Comparison of ENCODE assay signal across 25 cellular contexts in the genomic region with DNA sequence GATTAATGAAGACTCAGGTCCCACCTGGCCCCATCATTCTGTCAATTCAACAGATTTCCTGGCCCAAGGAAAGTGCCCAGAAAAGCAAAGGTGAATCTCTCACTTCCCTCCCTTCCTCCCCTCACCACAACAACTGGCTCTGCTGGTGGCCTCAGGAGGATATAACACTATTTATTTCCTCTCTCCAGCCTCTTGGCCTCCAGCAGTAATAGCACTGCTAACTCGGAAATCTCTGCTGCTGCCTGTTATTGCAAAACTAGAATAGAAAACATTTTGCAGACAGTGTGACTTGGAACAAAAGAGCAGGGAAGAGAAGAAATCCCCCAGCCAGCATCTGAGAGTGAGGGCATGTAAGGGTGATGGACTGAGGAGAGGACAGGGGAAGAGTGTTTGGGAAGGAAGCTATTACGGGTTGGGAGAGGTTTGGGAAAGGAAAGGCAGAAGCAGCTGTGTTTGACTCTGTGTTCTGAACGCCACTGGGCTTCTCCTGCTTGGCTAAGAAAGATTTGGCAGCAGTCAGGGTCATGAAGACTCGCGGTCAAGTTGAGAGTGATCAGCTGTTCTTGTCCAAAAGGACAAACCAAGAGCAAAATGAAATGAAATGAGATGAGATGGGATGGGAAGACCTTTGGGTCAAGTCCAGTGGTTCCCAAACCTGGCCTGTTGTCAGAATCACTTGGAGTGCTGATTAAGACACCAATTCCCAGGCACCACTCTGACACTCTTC.
DNase-seq lines count a peak whose midpoint lies in the region; ATAC-seq and TF ChIP-seq lines count a peak whose summit lies in the region.
"Had no signal": no experiment of that assay in that cellular context is flagged by ENCODE, and none has a peak within 500 bp of the region (broad histone marks: within the 10 kb centered on the region; RNA-seq: fewer than 3 reads in every experiment).

No MANE protein-coding gene starts in this region.

- no peak overlapping the region for H3K4me2 ChIP-seq in neural progenitor cell
- H3K4me2 ChIP-seq: hepatocyte had no signal

- H3K27ac Mint-ChIP-seq in neural progenitor cell (no peak overlapping the region), CD14-positive monocyte (peak overlapping the region in 1 of 7 donors; percentile 53)
- no peak overlapping the region for H3K27ac Mint-ChIP-seq in activated CD8-positive, alpha-beta memory T cell treated with anti-CD3 and anti-CD28 coated beads, Interleukin-2, amount 10 ng/mL, durations not matched to agents 7 days and 5 days
- H3K27ac Mint-ChIP-seq: activated CD4-positive, alpha-beta memory T cell treated with anti-CD3 and anti-CD28 coated beads for 36 hours; activated naive CD8-positive, alpha-beta T cell; activated T-cell treated with anti-CD3 and anti-CD28 coated beads, Interleukin-2, amount 50 U/mL, for 24 hours; B cell; HFFc6 had no signal

- 32% methylated on average over 5 of the region's 5 CpGs for WGBS in body of pancreas, 2 donors

- no peaks in the 10 kb centered on the region for H3K9me3 ChIP-seq in body of pancreas
- no peaks in the 10 kb centered on the region for H3K9me3 ChIP-seq in left ventricle myocardium inferior (replicated peaks)
- H3K9me3 ChIP-seq in neural progenitor cell (ENCODE audit: low read depth) = no peaks in the 10 kb centered on the region
- H3K9me3 ChIP-seq in uterus = no peaks in the 10 kb centered on the region
- H3K9me3 ChIP-seq: esophagus squamous epithelium, SJSA1 had no signal

- intact Hi-C loops in body of pancreas (cut with DNase I) (no loop called here), left ventricle myocardium inferior (cut with micrococcal nuclease) (no loop called here), uterus (cut with DNase I; ENCODE audit: low total_unique reads) (no loop called here), CD14-positive monocyte (cut with micrococcal nuclease) (no loop called here)

- peaks cover 6% of the 10 kb centered on the region for H3K4me1 Mint-ChIP-seq in neural progenitor cell
- no peaks in the 10 kb centered on the region for H3K4me1 Mint-ChIP-seq in CD14-positive monocyte
- no peaks in the 10 kb centered on the region for H3K4me1 Mint-ChIP-seq in activated CD8-positive, alpha-beta memory T cell treated with anti-CD3 and anti-CD28 coated beads, Interleukin-2, amount 10 ng/mL, durations not matched to agents 7 days and 5 days
- H3K4me1 Mint-ChIP-seq: B cell had no signal

- H3K4me1 ChIP-seq in body of pancreas (peaks cover 1% of the 10 kb centered on the region), left ventricle myocardium inferior (peaks cover 25% of the 10 kb centered on the region), neural progenitor cell (peaks cover 10% of the 10 kb centered on the region), uterus (no peaks in the 10 kb centered on the region)
- H3K4me1 ChIP-seq: SJSA1 had no signal

- H3K36me3 Mint-ChIP-seq in neural progenitor cell (no peaks in the 10 kb centered on the region), CD14-positive monocyte (no peaks in the 10 kb centered on the region)
- peaks cover 4% of the 10 kb centered on the region for H3K36me3 Mint-ChIP-seq in activated CD8-positive, alpha-beta memory T cell treated with anti-CD3 and anti-CD28 coated beads, Interleukin-2, amount 10 ng/mL, durations not matched to agents 7 days and 5 days
- H3K36me3 Mint-ChIP-seq: activated CD4-positive, alpha-beta memory T cell treated with anti-CD3 and anti-CD28 coated beads for 36 hours; activated naive CD8-positive, alpha-beta T cell had no signal

- H3K9me3 Mint-ChIP-seq in neural progenitor cell (peaks cover 28% of the 10 kb centered on the region), CD14-positive monocyte (peaks cover 10 to 22% (median 16%) of the 10 kb centered on the region in 7 donors)
- no peaks in the 10 kb centered on the region for H3K9me3 Mint-ChIP-seq in activated CD8-positive, alpha-beta memory T cell treated with anti-CD3 and anti-CD28 coated beads, Interleukin-2, amount 10 ng/mL, durations not matched to agents 7 days and 5 days (ENCODE audit: low read depth)

- DNase-seq in body of pancreas (peak in 1 of 4 donors; percentile 28), left ventricle myocardium inferior (peak; percentile 46), neural progenitor cell (ENCODE audit: low spot score) (no peak), uterus (peak; percentile 52 to 62), DMS153 (lab: John Stamatoyannopoulos, UW) (no peak), CD14-positive monocyte (ENCODE audit: low spot score) (no peak), DMS114 treated with DMSO at 0.1 percent for 48 hours (lab: John Stamatoyannopoulos, UW; ENCODE audit: unreplicated experiment) (no peak)
- no peak for DNase-seq in activated CD8-positive, alpha-beta memory T cell treated with anti-CD3 and anti-CD28 coated beads, Interleukin-2, amount 10 ng/mL, durations not matched to agents 7 days and 5 days
- DNase-seq: activated CD4-positive, alpha-beta memory T cell treated with anti-CD3 and anti-CD28 coated beads for 36 hours; activated T-cell treated with anti-CD3 and anti-CD28 coated beads, Interleukin-2, amount 50 U/mL, for 24 hours; Calu3; esophagus squamous epithelium; HFFc6; kidney glomerular epithelial cell; NCI-H748 treated with DMSO at 0.1 percent for 48 hours; OCI-M1; small intestine; stimulated activated CD4-positive, alpha-beta T cell treated with anti-CD3 and anti-CD28 coated beads, Interleukin-4, amount 100 ng/mL, for 4 hours; T-helper 2 cell; WERI-Rb-1 had no signal

- TF ChIP-seq CTCF in body of pancreas (IDR thresholded peaks at IDR 0.05) = no peak
- no peak for TF ChIP-seq CTCF in left ventricle myocardium inferior (IDR thresholded peaks at IDR 0.05; ENCODE audit: borderline replicate concordance)
- TF ChIP-seq CTCF in neural progenitor cell (IDR thresholded peaks at IDR 0.05) = no peak
- TF ChIP-seq CTCF in uterus (IDR thresholded peaks at IDR 0.05) = no peak
- no peak for TF ChIP-seq CTCF in CD14-positive monocyte (IDR thresholded peaks at IDR 0.05)

- H3K36me3 ChIP-seq in body of pancreas (replicated peaks in 1 of 2; ENCODE audit: insufficient read depth in 1 of 2, low read depth in 2 of 2) (no peaks in the 10 kb centered on the region), left ventricle myocardium inferior (no peaks in the 10 kb centered on the region), neural progenitor cell (no peaks in the 10 kb centered on the region), uterus (no peaks in the 10 kb centered on the region)
- H3K36me3 ChIP-seq: esophagus squamous epithelium, SJSA1, thoracic aorta, WERI-Rb-1 had no signal

- CTCF ChIA-PET in activated CD8-positive, alpha-beta memory T cell treated with anti-CD3 and anti-CD28 coated beads, Interleukin-2, amount 10 ng/mL, durations not matched to agents 7 days and 5 days (lab: Charles Lee) = no interaction called here

- peak overlapping the region; percentile 47 for H2AFZ ChIP-seq in neural progenitor cell (replicated peaks)
- H2AFZ ChIP-seq: hepatocyte had no signal

- TF ChIP-seq POLR2A in body of pancreas (IDR thresholded peaks at IDR 0.05) = no peak
- no peak for TF ChIP-seq POLR2A in uterus (IDR thresholded peaks at IDR 0.05)

- H3K9ac ChIP-seq in neural progenitor cell = no peak overlapping the region

- H3K4me3 Mint-ChIP-seq in neural progenitor cell (no peak overlapping the region), CD14-positive monocyte (no peak overlapping the region)
- no peak overlapping the region for H3K4me3 Mint-ChIP-seq in activated CD8-positive, alpha-beta memory T cell treated with anti-CD3 and anti-CD28 coated beads, Interleukin-2, amount 10 ng/mL, durations not matched to agents 7 days and 5 days
- H3K4me3 Mint-ChIP-seq: activated CD4-positive, alpha-beta memory T cell treated with anti-CD3 and anti-CD28 coated beads for 36 hours; activated naive CD8-positive, alpha-beta T cell; activated T-cell treated with anti-CD3 and anti-CD28 coated beads, Interleukin-2, amount 50 U/mL, for 24 hours; B cell; HFFc6 had no signal

- H3K79me2 ChIP-seq in neural progenitor cell (ENCODE audit: low read depth) = no peaks in the 10 kb centered on the region
- H3K79me2 ChIP-seq: hepatocyte had no signal

- H3K27ac ChIP-seq in body of pancreas (no peak overlapping the region), left ventricle myocardium inferior (replicated peaks) (peak overlapping the region; percentile 70), neural progenitor cell (no peak overlapping the region), uterus (peak overlapping the region; percentile 52 to 67)
- H3K27ac ChIP-seq: hepatocyte, SJSA1, thoracic aorta, WERI-Rb-1 had no signal

- H3K27me3 Mint-ChIP-seq in neural progenitor cell (ENCODE audit: insufficient read depth, low read depth) (peaks cover 8% of the 10 kb centered on the region), CD14-positive monocyte (ENCODE audit: low read depth in 3 of 3) (peaks cover 5 to 6% (median 6%) of the 10 kb centered on the region in 3 donors)
- H3K27me3 Mint-ChIP-seq in activated CD8-positive, alpha-beta memory T cell treated with anti-CD3 and anti-CD28 coated beads, Interleukin-2, amount 10 ng/mL, durations not matched to agents 7 days and 5 days = peaks cover 26% of the 10 kb centered on the region
- H3K27me3 Mint-ChIP-seq: activated naive CD8-positive, alpha-beta T cell; activated T-cell treated with anti-CD3 and anti-CD28 coated beads, Interleukin-2, amount 50 U/mL, for 24 hours had no signal

- H3K27me3 ChIP-seq in body of pancreas (no peaks in the 10 kb centered on the region), left ventricle myocardium inferior (ENCODE audit: low read depth) (no peaks in the 10 kb centered on the region), neural progenitor cell (no peaks in the 10 kb centered on the region), uterus (no peaks in the 10 kb centered on the region)
- H3K27me3 ChIP-seq: esophagus squamous epithelium, hepatocyte had no signal

- H4K20me1 ChIP-seq in neural progenitor cell (ENCODE audit: low read depth) = no peaks in the 10 kb centered on the region

- no peak overlapping the region for H3K4me3 ChIP-seq in body of pancreas
- H3K4me3 ChIP-seq in left ventricle myocardium inferior = no peak overlapping the region
- H3K4me3 ChIP-seq in neural progenitor cell = no peak overlapping the region
- H3K4me3 ChIP-seq in uterus = no peak overlapping the region
- H3K4me3 ChIP-seq: esophagus squamous epithelium, hepatocyte, SJSA1, thoracic aorta had no signal

- peak; percentile 24 for ATAC-seq in body of pancreas
- ATAC-seq in activated CD8-positive, alpha-beta memory T cell treated with anti-CD3 and anti-CD28 coated beads, Interleukin-2, amount 10 ng/mL, durations not matched to agents 7 days and 5 days = no peak

- no peaks in the 10 kb centered on the region for H3F3A ChIP-seq in neural progenitor cell (ENCODE audit: low read depth)

Comparison
In these comparisons a context has a peak if more than half of its experiments do, and no peak if none do; other contexts are left out.
1. DNase-seq: peak in left ventricle myocardium inferior (single experiment) and uterus (2 of 2); none in neural progenitor cell (single experiment), DMS153 (single experiment), CD14-positive monocyte (single experiment), DMS114 treated with DMSO at 0.1 percent for 48 hours (single experiment) and activated CD8-positive, alpha-beta memory T cell treated with anti-CD3 and anti-CD28 coated beads, Interleukin-2, amount 10 ng/mL, durations not matched to agents 7 days and 5 days (single experiment).
2. H3K27ac ChIP-seq: peak in left ventricle myocardium inferior (single experiment) and uterus (2 of 2); none in body of pancreas (0 of 4) and neural progenitor cell (single experiment).